ENCODE assay signal across 1 cellular context in genomic region chr17:9488556-9488955, GRCh38.
TF ChIP-seq lines count a peak whose summit lies in the region.

No MANE protein-coding gene starts in this region.

TF ChIP-seq in IMR-90, 13 proteins besides CTCF, POLR2A, EP300 and RAD21:
- no peak for TF ChIP-seq CEBPB (IDR thresholded peaks at IDR 0.05; ENCODE audit: low read depth, low read length)
- TF ChIP-seq CHD1 (IDR thresholded peaks at IDR 0.05; ENCODE audit: low read depth, low read length) = no peak
- no peak for TF ChIP-seq RCOR1 (IDR thresholded peaks at IDR 0.05; ENCODE audit: insufficient replicate concordance, low read length)
- no peak for TF ChIP-seq BHLHE40 (IDR thresholded peaks at IDR 0.05; ENCODE audit: low read depth, low read length)
- no peak for TF ChIP-seq RFX5 (IDR thresholded peaks at IDR 0.05; ENCODE audit: low read depth, low read length)
- TF ChIP-seq ELK1 (IDR thresholded peaks at IDR 0.05; ENCODE audit: borderline replicate concordance, low read depth, low read length) = no peak
- TF ChIP-seq MAFK (IDR thresholded peaks at IDR 0.05; ENCODE audit: low read depth, low read length) = no peak
